29 cellular contexts compared by ENCODE assay signal in genomic region chr10:30855131-30855530, GRCh38.
"Had no signal": no experiment of that assay in that cellular context is flagged by ENCODE, and none has a peak within 500 bp of the region (broad histone marks: within the 10 kb centered on the region; RNA-seq: fewer than 3 reads in every experiment).

No MANE protein-coding gene starts in this region.

- H3K4me1 Mint-ChIP-seq: activated CD4-positive, alpha-beta T cell treated with anti-CD3 and anti-CD28 coated beads, Interleukin-2, amount 10 ng/mL, durations not matched to agents 24 days and 14 days; memory B cell; natural killer cell had no signal

- H3K36me3 ChIP-seq: colonic mucosa, gastroesophageal sphincter, neural progenitor cell, right lobe of liver, thyroid gland, WERI-Rb-1 had no signal

- DNase-seq: activated CD4-positive, alpha-beta T cell treated with anti-CD3 and anti-CD28 coated beads, Interleukin-2, amount 10 ng/mL, durations not matched to agents 24 days and 14 days; activated CD4-positive, CD25-positive, alpha-beta regulatory T cell treated with anti-CD3 and anti-CD28 coated beads, Interleukin-2, amount 50 U/mL, for 72 hours; activated CD8-positive, alpha-beta T cell treated with anti-CD3 and anti-CD28 coated beads for 36 hours; activated naive CD4-positive, alpha-beta T cell; activated T-cell treated with anti-CD3 and anti-CD28 coated beads, Interleukin-2, amount 50 U/mL, for 48 hours; anterior cingulate cortex; cerebellar nuclear complex; colonic mucosa; effector CD8-positive, alpha-beta T cell; erythroblast; hippocampal formation; left cardiac atrium; natural killer cell; right lobe of liver; SK-N-SH; stimulated activated CD4-positive, alpha-beta T cell treated with anti-CD3 and anti-CD28 coated beads, Interleukin-2, amount 100 ng/mL, for 48 hours; substantia nigra; T-helper 17 cell; T1000; thyroid gland; WERI-Rb-1 had no signal

- H3K9me3 Mint-ChIP-seq: activated CD4-positive, alpha-beta T cell treated with anti-CD3 and anti-CD28 coated beads, Interleukin-2, amount 10 ng/mL, durations not matched to agents 24 days and 14 days; activated CD8-positive, alpha-beta T cell treated with anti-CD3 and anti-CD28 coated beads for 36 hours; activated naive CD4-positive, alpha-beta T cell treated with anti-CD3 and anti-CD28 coated beads, Interleukin-2, amount 50 U/mL, for 72 hours; memory B cell; natural killer cell; neural progenitor cell; stimulated activated naive CD8-positive, alpha-beta T cell treated with anti-CD3 and anti-CD28 coated beads, Interleukin-15, Interleukin-2, amounts not matched to agents 100 ng/mL and 50 ng/mL, for 24 hours had no signal

- H2AFZ ChIP-seq: neural progenitor cell had no signal

- H3K4me3 ChIP-seq: colonic mucosa, gastroesophageal sphincter, neural progenitor cell, right lobe of liver, thyroid gland had no signal

- H3K27me3 ChIP-seq: colonic mucosa, gastroesophageal sphincter, neural progenitor cell, right lobe of liver, thyroid gland had no signal

- H3K4me3 Mint-ChIP-seq: activated CD4-positive, alpha-beta T cell treated with anti-CD3 and anti-CD28 coated beads, Interleukin-2, amount 10 ng/mL, durations not matched to agents 24 days and 14 days; activated CD8-positive, alpha-beta T cell treated with anti-CD3 and anti-CD28 coated beads for 36 hours; memory B cell; natural killer cell; neural progenitor cell; stimulated activated naive CD8-positive, alpha-beta T cell treated with anti-CD3 and anti-CD28 coated beads, Interleukin-15, Interleukin-2, amounts not matched to agents 100 ng/mL and 50 ng/mL, for 24 hours; T-helper 17 cell had no signal

- H3K4me1 ChIP-seq: colonic mucosa, right lobe of liver had no signal

- ATAC-seq: activated CD8-positive, alpha-beta T cell treated with anti-CD3 and anti-CD28 coated beads for 36 hours; activated naive CD4-positive, alpha-beta T cell treated with anti-CD3 and anti-CD28 coated beads, Interleukin-2, amount 50 U/mL, for 72 hours; gastroesophageal sphincter; left cardiac atrium; natural killer cell; T-helper 17 cell had no signal

- H3K27me3 Mint-ChIP-seq: activated CD4-positive, alpha-beta T cell treated with anti-CD3 and anti-CD28 coated beads, Interleukin-2, amount 10 ng/mL, durations not matched to agents 24 days and 14 days; activated CD8-positive, alpha-beta T cell treated with anti-CD3 and anti-CD28 coated beads for 36 hours; memory B cell; stimulated activated naive CD8-positive, alpha-beta T cell treated with anti-CD3 and anti-CD28 coated beads, Interleukin-15, Interleukin-2, amounts not matched to agents 100 ng/mL and 50 ng/mL, for 24 hours; T-helper 17 cell had no signal

- H3K27ac ChIP-seq: colonic mucosa, gastroesophageal sphincter, neural progenitor cell, right lobe of liver, WERI-Rb-1 had no signal

- FAIRE-seq: endometrium, keratinocyte had no signal

- H3K27ac Mint-ChIP-seq: activated CD4-positive, alpha-beta T cell treated with anti-CD3 and anti-CD28 coated beads, Interleukin-2, amount 10 ng/mL, durations not matched to agents 24 days and 14 days; activated CD8-positive, alpha-beta T cell treated with anti-CD3 and anti-CD28 coated beads for 36 hours; natural killer cell; neural progenitor cell; progenitor cell of endocrine pancreas; stimulated activated naive CD8-positive, alpha-beta T cell treated with anti-CD3 and anti-CD28 coated beads, Interleukin-15, Interleukin-2, amounts not matched to agents 100 ng/mL and 50 ng/mL, for 24 hours; T-helper 17 cell had no signal

- H3K9ac ChIP-seq: neural progenitor cell, SK-N-SH had no signal

- H3K36me3 Mint-ChIP-seq: activated naive CD4-positive, alpha-beta T cell treated with anti-CD3 and anti-CD28 coated beads, Interleukin-2, amount 50 U/mL, for 72 hours; natural killer cell; neural progenitor cell had no signal

- H3K4me2 ChIP-seq: SK-N-SH had no signal

- H3K9me3 ChIP-seq: colonic mucosa, gastroesophageal sphincter, right lobe of liver, SK-N-SH, thyroid gland had no signal
